ENCODE assay signal across 1 cellular context in the genomic region with DNA sequence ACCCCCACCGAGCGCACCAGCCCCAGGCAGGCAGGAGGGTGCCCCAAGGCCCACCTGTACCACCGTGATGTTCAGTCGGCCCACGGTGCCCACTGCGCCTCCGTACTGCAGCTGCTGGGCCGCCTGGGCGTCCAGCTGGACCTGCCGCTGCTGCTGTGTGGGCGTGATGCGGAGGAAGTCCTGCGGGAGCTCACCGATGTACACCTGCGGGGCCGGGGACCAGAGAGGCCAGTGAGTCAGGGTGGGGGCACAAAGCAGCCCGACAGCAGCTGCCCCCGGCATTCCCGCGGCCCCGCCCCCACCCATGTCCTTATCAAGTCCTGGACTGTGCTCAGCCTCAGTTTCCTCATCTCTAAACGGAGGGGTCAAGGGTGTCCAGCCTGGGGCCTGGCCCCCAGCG.
A peak's percentile ranks its signal among the peaks of the same experiment; 100 is the strongest.
TF ChIP-seq lines count a peak whose summit lies in the region.

No MANE protein-coding gene starts in this region.

TF ChIP-seq in K562, 482 proteins besides CTCF, POLR2A, EP300 and RAD21:
- no peak for TF ChIP-seq ETS2 (tag; IDR thresholded peaks at IDR 0.05; ENCODE audit: borderline replicate concordance, poor library complexity, severe bottlenecking)
- no peak for TF ChIP-seq YY1 (IDR thresholded peaks at IDR 0.05; ENCODE audit: borderline replicate concordance in 1 of 3, control insufficient read depth in 1 of 3, extremely low read depth in 1 of 3, insufficient read depth in 3 of 3, insufficient read length in 1 of 3, insufficient replicate concordance in 2 of 3, low read depth in 1 of 3, low read length in 2 of 3)
- no peak for TF ChIP-seq MCM3 (IDR thresholded peaks at IDR 0.05)
- TF ChIP-seq, protein P1, sequence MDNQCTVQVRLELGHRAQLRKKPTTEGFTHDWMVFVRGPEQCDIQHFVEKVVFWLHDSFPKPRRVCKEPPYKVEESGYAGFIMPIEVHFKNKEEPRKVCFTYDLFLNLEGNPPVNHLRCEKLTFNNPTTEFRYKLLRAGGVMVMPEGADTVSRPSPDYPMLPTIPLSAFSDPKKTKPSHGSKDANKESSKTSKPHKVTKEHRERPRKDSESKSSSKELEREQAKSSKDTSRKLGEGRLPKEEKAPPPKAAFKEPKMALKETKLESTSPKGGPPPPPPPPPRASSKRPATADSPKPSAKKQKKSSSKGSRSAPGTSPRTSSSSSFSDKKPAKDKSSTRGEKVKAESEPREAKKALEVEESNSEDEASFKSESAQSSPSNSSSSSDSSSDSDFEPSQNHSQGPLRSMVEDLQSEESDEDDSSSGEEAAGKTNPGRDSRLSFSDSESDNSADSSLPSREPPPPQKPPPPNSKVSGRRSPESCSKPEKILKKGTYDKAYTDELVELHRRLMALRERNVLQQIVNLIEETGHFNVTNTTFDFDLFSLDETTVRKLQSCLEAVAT (IDR thresholded peaks at IDR 0.05): no peak
- TF ChIP-seq, protein P2, sequence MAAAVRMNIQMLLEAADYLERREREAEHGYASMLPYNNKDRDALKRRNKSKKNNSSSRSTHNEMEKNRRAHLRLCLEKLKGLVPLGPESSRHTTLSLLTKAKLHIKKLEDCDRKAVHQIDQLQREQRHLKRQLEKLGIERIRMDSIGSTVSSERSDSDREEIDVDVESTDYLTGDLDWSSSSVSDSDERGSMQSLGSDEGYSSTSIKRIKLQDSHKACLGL (CRISPR knock-in tag; IDR thresholded peaks at IDR 0.05; ENCODE audit: borderline replicate concordance, poor library complexity, severe bottlenecking): no peak
- peak; percentile 40; the same call in 1 of the 2 replicates for TF ChIP-seq POLR2G (IDR thresholded peaks at IDR 0.05; ENCODE audit: low read depth, low read length)
